ENCODE assay signal across 10 cellular contexts in the genomic region with DNA sequence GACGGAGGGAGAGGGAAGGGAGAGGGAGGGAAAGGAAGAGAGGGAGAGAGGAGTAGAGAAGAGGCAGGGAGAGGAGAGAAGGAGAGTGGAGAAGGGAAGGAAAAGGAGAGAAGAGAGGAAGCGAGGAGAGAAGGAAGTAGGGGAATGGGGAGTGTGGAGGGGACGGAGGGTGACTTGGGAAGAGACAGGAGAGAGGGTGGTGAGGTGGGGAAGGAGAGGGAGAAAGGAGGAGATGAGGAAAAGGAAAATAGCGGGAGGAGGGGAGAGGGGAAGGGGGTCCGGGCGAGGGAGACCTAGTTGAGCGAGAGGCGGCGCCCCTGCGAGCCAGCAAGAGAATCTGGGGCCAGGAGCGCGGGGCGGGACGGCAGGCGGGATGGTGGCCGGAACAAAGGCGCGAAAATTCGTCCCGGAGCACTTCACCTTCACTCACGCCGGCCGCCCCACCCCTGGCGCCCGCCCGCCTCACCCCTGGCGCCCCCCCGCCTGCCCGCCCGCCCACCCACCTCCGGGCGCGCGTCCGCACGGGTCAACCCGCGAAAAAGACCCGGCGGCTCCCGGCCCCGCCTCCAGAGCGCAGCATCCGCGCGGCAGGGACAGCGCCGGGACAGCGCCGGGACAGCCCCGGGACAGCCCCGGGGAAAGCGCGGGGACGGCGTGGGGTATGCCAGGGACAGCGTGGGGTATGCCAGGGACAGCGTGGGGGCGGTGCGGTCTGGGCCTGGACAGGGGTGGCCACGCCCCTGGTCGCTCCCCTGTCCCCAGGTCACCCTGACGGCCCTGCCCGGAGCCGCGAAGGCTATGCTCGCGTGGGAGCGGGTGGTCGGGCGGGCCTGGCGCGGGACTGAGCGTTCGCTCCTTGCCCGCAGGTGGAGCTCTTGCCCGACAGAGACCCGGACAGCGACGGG. TPM values are rescaled to one million over a fixed set of nuclear protein-coding genes. Genes with fewer than 3 reads are reported as not detected.
DNase-seq lines count a peak whose midpoint lies in the region; ATAC-seq and TF ChIP-seq lines count a peak whose summit lies in the region.
"Had no signal": no experiment of that assay in that cellular context is flagged by ENCODE, and none has a peak within 500 bp of the region (broad histone marks: within the 10 kb centered on the region; RNA-seq: fewer than 3 reads in every experiment).

No MANE protein-coding gene starts in this region.

- peak overlapping the region; percentile 74 for H3K4me3 Mint-ChIP-seq in nephron progenitor cell
- H3K4me3 Mint-ChIP-seq in activated T-cell treated with anti-CD3 and anti-CD28 coated beads, Interleukin-2, amount 50 U/mL, for 24 hours = no peak overlapping the region
- H3K4me3 Mint-ChIP-seq in CD4-positive, alpha-beta memory T cell = no peak overlapping the region

- CTCF ChIA-PET in CD4-positive, alpha-beta memory T cell (lab: Charles Lee; ENCODE audit: partially characterized antibody) = no interaction called here

- H3K4me1 ChIP-seq in breast epithelium = no peaks in the 10 kb centered on the region
- no peaks in the 10 kb centered on the region for H3K4me1 ChIP-seq in CD4-positive, alpha-beta memory T cell (ENCODE audit: insufficient read depth, low read length)

- H3K27ac ChIP-seq in breast epithelium = no peak overlapping the region
- no peak overlapping the region for H3K27ac ChIP-seq in CD4-positive, alpha-beta memory T cell (ENCODE audit: low read depth, low read length)

- H3K4me3 ChIP-seq in breast epithelium = peak overlapping the region in 2 of 3 donors; percentile 32 to 54
- H3K4me3 ChIP-seq in CD4-positive, alpha-beta memory T cell (ENCODE audit: low read length in 2 of 2) = no peak overlapping the region

- H3K9me3 ChIP-seq in breast epithelium = no peaks in the 10 kb centered on the region
- no peaks in the 10 kb centered on the region for H3K9me3 ChIP-seq in CD4-positive, alpha-beta memory T cell (ENCODE audit: control insufficient read depth in 1 of 2, low read length in 2 of 2)

- TF ChIP-seq CTCF in breast epithelium (IDR thresholded peaks at IDR 0.05) (no peak), nephron progenitor cell (IDR thresholded peaks at IDR 0.05) (peak; percentile 36)

- H3K27me3 Mint-ChIP-seq in nephron progenitor cell (ENCODE audit: low read depth, poor library complexity) = peaks cover 72% of the 10 kb centered on the region
- H3K27me3 Mint-ChIP-seq in activated T-cell treated with anti-CD3 and anti-CD28 coated beads, Interleukin-2, amount 50 U/mL, for 24 hours = peaks cover 34% of the 10 kb centered on the region
- peaks cover 24 to 25% of the 10 kb centered on the region in 2 donors for H3K27me3 Mint-ChIP-seq in CD4-positive, alpha-beta memory T cell

- no peaks in the 10 kb centered on the region for H3K9me3 Mint-ChIP-seq in nephron progenitor cell
- peaks cover 5% of the 10 kb centered on the region for H3K9me3 Mint-ChIP-seq in activated T-cell treated with anti-CD3 and anti-CD28 coated beads, Interleukin-2, amount 50 U/mL, for 24 hours
- H3K9me3 Mint-ChIP-seq in CD4-positive, alpha-beta memory T cell = peaks cover 0 to 20% (median 15%) of the 10 kb centered on the region in 8 donors

- POLR2A ChIA-PET in CD4-positive, alpha-beta memory T cell (lab: Charles Lee; ENCODE audit: partially characterized antibody) = no interaction called here

- no peak for ATAC-seq in GM21619 (IDR thresholded peaks at IDR 0.05; ENCODE audit: unreplicated experiment)
- ATAC-seq in GM18870 (IDR thresholded peaks at IDR 0.05; ENCODE audit: unreplicated experiment) = no peak

- TF ChIP-seq RAD21 in Ishikawa (IDR thresholded peaks at IDR 0.05; ENCODE audit: low read depth) = peak; percentile 35; the same call in 1 of the 2 replicates

- H3K27me3 ChIP-seq in breast epithelium = peaks cover 3 to 71% of the 10 kb centered on the region in 2 donors
- H3K27me3 ChIP-seq in CD4-positive, alpha-beta memory T cell (ENCODE audit: insufficient read depth, low read length) = peaks cover 4% of the 10 kb centered on the region

- intact Hi-C loops in breast epithelium (cut with DNase I; ENCODE audit: low total_unique reads) = no loop called here
- intact Hi-C loops in CD4-positive, alpha-beta memory T cell (cut with micrococcal nuclease) = no loop called here

- TF ChIP-seq POLR2A in breast epithelium (IDR thresholded peaks at IDR 0.05) = no peak

- H3K36me3 ChIP-seq in breast epithelium = no peaks in the 10 kb centered on the region
- no peaks in the 10 kb centered on the region for H3K36me3 ChIP-seq in CD4-positive, alpha-beta memory T cell (ENCODE audit: insufficient read depth, low read length)

- DNase-seq in D341Med (ENCODE audit: low spot score) (peak; percentile 87), breast epithelium (ENCODE audit: low spot score in 2 of 2) (no peak), nephron progenitor cell (peak; percentile 78)
- no peak for DNase-seq in activated T-cell treated with anti-CD3 and anti-CD28 coated beads, Interleukin-2, amount 50 U/mL, for 24 hours
- no peak for DNase-seq in CD4-positive, alpha-beta memory T cell
- DNase-seq: NCI-H1694 had no signal

- H3K36me3 Mint-ChIP-seq in nephron progenitor cell (ENCODE audit: low read depth) = no peaks in the 10 kb centered on the region
- H3K36me3 Mint-ChIP-seq in activated T-cell treated with anti-CD3 and anti-CD28 coated beads, Interleukin-2, amount 50 U/mL, for 24 hours (ENCODE audit: low read depth) = peaks cover 2% of the 10 kb centered on the region
- peaks cover 2 to 8% of the 10 kb centered on the region in 2 donors for H3K36me3 Mint-ChIP-seq in CD4-positive, alpha-beta memory T cell

- TF ChIP-seq EP300 in Ishikawa (IDR thresholded peaks at IDR 0.05; ENCODE audit: borderline replicate concordance) = no peak

- H3K4me1 Mint-ChIP-seq in nephron progenitor cell = peaks cover 8% of the 10 kb centered on the region
- H3K4me1 Mint-ChIP-seq in activated T-cell treated with anti-CD3 and anti-CD28 coated beads, Interleukin-2, amount 50 U/mL, for 24 hours (ENCODE audit: low read depth) = no peaks in the 10 kb centered on the region
- peaks cover 0 to 4% (median 2%) of the 10 kb centered on the region in 4 donors for H3K4me1 Mint-ChIP-seq in CD4-positive, alpha-beta memory T cell

- no peak overlapping the region for H3K27ac Mint-ChIP-seq in nephron progenitor cell
- H3K27ac Mint-ChIP-seq in activated T-cell treated with anti-CD3 and anti-CD28 coated beads, Interleukin-2, amount 50 U/mL, for 24 hours = no peak overlapping the region
- no peak overlapping the region for H3K27ac Mint-ChIP-seq in CD4-positive, alpha-beta memory T cell

TF ChIP-seq in Ishikawa, 13 proteins besides CTCF, POLR2A, EP300 and RAD21:
- TF ChIP-seq NFIC (IDR thresholded peaks at IDR 0.05) (no peak), YY1 (IDR thresholded peaks at IDR 0.05; ENCODE audit: low read depth) (no peak), FOXM1 (IDR thresholded peaks at IDR 0.05; ENCODE audit: borderline replicate concordance, low read depth) (no peak), TCF12 (IDR thresholded peaks at IDR 0.05; ENCODE audit: low read depth) (no peak)
- TF ChIP-seq, protein P1, sequence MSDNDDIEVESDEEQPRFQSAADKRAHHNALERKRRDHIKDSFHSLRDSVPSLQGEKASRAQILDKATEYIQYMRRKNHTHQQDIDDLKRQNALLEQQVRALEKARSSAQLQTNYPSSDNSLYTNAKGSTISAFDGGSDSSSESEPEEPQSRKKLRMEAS (IDR thresholded peaks at IDR 0.05) = no peak
TF ChIP-seq in Ishikawa: peak in this region for 0.

RNA-seq across cellular contexts. Expression of gene VSTM2A, which starts 4.2 kb away (rescaled TPM):
- total RNA-seq in breast epithelium = not detected
- total RNA-seq in CD4-positive, alpha-beta memory T cell = not detected
- polyA plus RNA-seq in CD4-positive, alpha-beta memory T cell = not detected
- polyA plus RNA-seq: adipose tissue had no signal

Comparison
In these comparisons a context has a peak if more than half of its experiments do, and no peak if none do; other contexts are left out.
1. DNase-seq: peak in D341Med (single experiment) and nephron progenitor cell (single experiment); none in breast epithelium (0 of 2), activated T-cell treated with anti-CD3 and anti-CD28 coated beads, Interleukin-2, amount 50 U/mL, for 24 hours (single experiment) and CD4-positive, alpha-beta memory T cell (0 of 5).
2. H3K4me3 ChIP-seq: peak in breast epithelium (2 of 3); none in CD4-positive, alpha-beta memory T cell (0 of 2).